Comparison of ENCODE assay signal across 8 cellular contexts in the genomic region with DNA sequence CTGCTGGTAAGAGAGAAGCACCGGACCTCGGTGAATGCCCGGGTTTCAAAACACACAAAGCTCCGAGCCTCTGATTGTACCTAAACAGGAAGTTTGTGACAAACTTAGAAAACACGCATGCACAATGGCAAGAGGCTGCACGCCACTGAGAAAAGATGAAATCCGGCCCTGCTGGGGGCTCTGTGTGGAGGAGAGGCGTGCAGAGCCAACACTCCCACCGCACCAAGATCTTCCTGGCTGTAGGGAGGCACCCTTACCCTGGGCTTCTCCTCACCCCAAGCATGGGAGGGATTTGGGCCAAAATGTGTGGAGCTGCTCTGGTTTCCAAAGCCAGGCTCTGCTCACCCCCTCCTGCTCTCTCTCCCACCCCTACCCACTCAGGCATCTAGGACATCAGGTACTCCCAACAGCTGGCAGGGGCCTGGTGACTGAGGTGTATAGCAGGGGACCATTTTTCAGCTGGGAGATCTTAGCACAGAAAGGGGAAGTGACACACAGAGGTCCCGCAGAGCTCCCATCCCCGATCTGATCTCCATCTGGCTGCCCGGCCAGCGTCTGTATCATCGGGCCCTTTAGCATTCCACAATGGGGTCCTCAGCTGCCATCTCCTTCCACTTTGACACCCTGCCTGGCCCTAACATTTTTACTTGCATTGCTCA.
A peak's percentile ranks its signal among the peaks of the same experiment; 100 is the strongest.
DNase-seq lines count a peak whose midpoint lies in the region; ATAC-seq and TF ChIP-seq lines count a peak whose summit lies in the region.

No MANE protein-coding gene starts in this region.

- ATAC-seq in GM19025 (IDR thresholded peaks at IDR 0.05; ENCODE audit: low read depth, unreplicated experiment) (peak; percentile 57), HG03439 (IDR thresholded peaks at IDR 0.05; ENCODE audit: unreplicated experiment) (peak; percentile 51)
- ATAC-seq in activated T-helper 17 cell treated with anti-CD3 and anti-CD28 coated beads, Interleukin-2, amount 50 U/mL, for 72 hours (replicated peaks), result peak; percentile 59
- peak; percentile 60 to 73 for ATAC-seq in naive thymus-derived CD8-positive, alpha-beta T cell

- H3K27me3 Mint-ChIP-seq in activated T-helper 17 cell treated with anti-CD3 and anti-CD28 coated beads, Interleukin-2, amount 50 U/mL, for 72 hours, result no peaks in the 10 kb centered on the region
- no peaks in the 10 kb centered on the region for H3K27me3 Mint-ChIP-seq in naive thymus-derived CD8-positive, alpha-beta T cell

- POLR2A ChIA-PET in naive thymus-derived CD8-positive, alpha-beta T cell (lab: Charles Lee), result interaction anchor here (0.9 to 4.7 kb wide), 12 partner anchors 9 to 92 kb away, joined by 3 to 67 read pairs (median 4); a partner anchor contains a TSS

- H3K27ac Mint-ChIP-seq in activated T-helper 17 cell treated with anti-CD3 and anti-CD28 coated beads, Interleukin-2, amount 50 U/mL, for 72 hours, result peak overlapping the region; percentile 93
- peak overlapping the region; percentile 88 to 96 (median 93) for H3K27ac Mint-ChIP-seq in naive thymus-derived CD8-positive, alpha-beta T cell

- no peaks in the 10 kb centered on the region for H3K9me3 Mint-ChIP-seq in activated T-helper 17 cell treated with anti-CD3 and anti-CD28 coated beads, Interleukin-2, amount 50 U/mL, for 72 hours
- H3K9me3 Mint-ChIP-seq in naive thymus-derived CD8-positive, alpha-beta T cell, result no peaks in the 10 kb centered on the region

- peak; percentile 24 for DNase-seq in AG10803 (ENCODE audit: low read depth)
- peak in 1 of 10 donors; percentile 39 for DNase-seq in naive thymus-derived CD8-positive, alpha-beta T cell
- no peak for DNase-seq in dermis blood vessel endothelial cell
- no peak for DNase-seq in NCI-H524 treated with DMSO at 0.1 percent for 48 hours (lab: John Stamatoyannopoulos, UW)
- DNase-seq in occipital lobe (lab: John Stamatoyannopoulos, UW), result no peak

- H3K4me3 Mint-ChIP-seq in activated T-helper 17 cell treated with anti-CD3 and anti-CD28 coated beads, Interleukin-2, amount 50 U/mL, for 72 hours, result peak overlapping the region; percentile 93
- peak overlapping the region; percentile 71 to 90 (median 78) for H3K4me3 Mint-ChIP-seq in naive thymus-derived CD8-positive, alpha-beta T cell

- 0 out of 2 replicates have a peak overlapping the region, but pooled peaks have one; percentile 5 for H3K4me3 ChIP-seq in AG10803 (ENCODE audit: low read length)

- peaks cover 50% of the 10 kb centered on the region for H3K4me1 Mint-ChIP-seq in activated T-helper 17 cell treated with anti-CD3 and anti-CD28 coated beads, Interleukin-2, amount 50 U/mL, for 72 hours
- H3K4me1 Mint-ChIP-seq in naive thymus-derived CD8-positive, alpha-beta T cell, result peaks cover 53 to 90% (median 84%) of the 10 kb centered on the region in 4 donors

- peaks cover 6% of the 10 kb centered on the region for H3K36me3 Mint-ChIP-seq in activated T-helper 17 cell treated with anti-CD3 and anti-CD28 coated beads, Interleukin-2, amount 50 U/mL, for 72 hours (ENCODE audit: low read depth)
- H3K36me3 Mint-ChIP-seq in naive thymus-derived CD8-positive, alpha-beta T cell, result peaks cover 0 to 14% (median 13%) of the 10 kb centered on the region in 3 donors

- TF ChIP-seq CTCF in AG10803 (conservative IDR thresholded peaks at IDR 0.05; ENCODE audit: low read length), result no peak
